Comparison of ENCODE assay signal across 15 cellular contexts in the genomic region with DNA sequence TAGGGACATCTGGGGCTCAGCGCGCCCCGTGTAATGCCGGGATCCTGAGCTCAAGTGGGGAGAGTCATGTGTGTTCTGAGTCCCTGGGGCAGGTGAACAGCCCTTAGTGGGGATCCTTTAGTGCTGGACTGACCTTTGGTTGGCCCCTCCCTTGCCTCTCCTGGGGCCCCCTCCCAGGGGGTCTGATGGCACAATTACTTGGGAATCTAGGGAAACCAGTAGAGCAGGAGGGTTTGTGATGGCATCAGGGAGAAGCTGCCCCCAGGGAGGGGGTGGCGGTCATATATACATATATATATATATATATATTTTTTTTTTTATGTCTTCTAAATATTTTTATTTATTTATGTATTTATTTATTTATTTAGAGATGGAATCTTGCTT. TPM values are rescaled to one million over a fixed set of nuclear protein-coding genes. Genes with fewer than 3 reads are reported as not detected.
DNase-seq lines count a peak whose midpoint lies in the region; ATAC-seq, FAIRE-seq and TF ChIP-seq lines count a peak whose summit lies in the region.
"Had no signal": no experiment of that assay in that cellular context is flagged by ENCODE, and none has a peak within 500 bp of the region (broad histone marks: within the 10 kb centered on the region; RNA-seq: fewer than 3 reads in every experiment).

A gene with protein sequence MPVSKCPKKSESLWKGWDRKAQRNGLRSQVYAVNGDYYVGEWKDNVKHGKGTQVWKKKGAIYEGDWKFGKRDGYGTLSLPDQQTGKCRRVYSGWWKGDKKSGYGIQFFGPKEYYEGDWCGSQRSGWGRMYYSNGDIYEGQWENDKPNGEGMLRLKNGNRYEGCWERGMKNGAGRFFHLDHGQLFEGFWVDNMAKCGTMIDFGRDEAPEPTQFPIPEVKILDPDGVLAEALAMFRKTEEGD (minus strand): TSS at position 130 of the 384 bp plus-strand sequence. CDS start 171 bp downstream, outside the sequence.

- H3K36me3 ChIP-seq in BLaER1 treated with 17β-estradiol and CSF1 and Interleukin-3, amounts not matched to agents 10 nM and 100 nM, result peaks cover 0 to 15% (median 5%) of the 10 kb centered on the region in 11 experiments; a peak in 8 of 22 replicates
- H3K36me3 ChIP-seq in Caco-2 (ENCODE audit: control insufficient read depth, insufficient read depth, low read length), result no peaks in the 10 kb centered on the region
- H3K36me3 ChIP-seq: gastroesophageal sphincter, lower lobe of right lung had no signal

- H3K27me3 ChIP-seq in BLaER1 treated with 17β-estradiol and CSF1 and Interleukin-3, amounts not matched to agents 10 nM and 100 nM, result no peaks in the 10 kb centered on the region
- H3K27me3 ChIP-seq in Caco-2 (replicated peaks; ENCODE audit: control insufficient read depth, insufficient read depth, low read length), result no peaks in the 10 kb centered on the region
- H3K27me3 ChIP-seq: gastroesophageal sphincter had no signal

- TF ChIP-seq CTCF in Caco-2 (IDR thresholded peaks at IDR 0.05; ENCODE audit: insufficient read depth in 1 of 2, low read depth in 1 of 2, low read length in 1 of 2, severe bottlenecking in 1 of 2, unreplicated experiment in 1 of 2), result no peak

- no peaks in the 10 kb centered on the region for H3K9me3 ChIP-seq in BLaER1 treated with 17β-estradiol and CSF1 and Interleukin-3, amounts not matched to agents 10 nM and 100 nM (replicated peaks in 1 of 11)
- H3K9me3 ChIP-seq in Caco-2, result no peaks in the 10 kb centered on the region
- H3K9me3 ChIP-seq: gastroesophageal sphincter, lower lobe of right lung had no signal

- CTCF ChIA-PET in Caco-2 (lab: Charles Lee), result interaction anchor here (1.1 to 2.4 kb wide), 10 partner anchors 17 to 223 kb away, joined by 3 to 93 read pairs (median 4); a partner anchor contains a TSS
- CTCF ChIA-PET in activated CD4-positive, alpha-beta memory T cell treated with anti-CD3 and anti-CD28 coated beads for 36 hours (lab: Charles Lee), result interaction anchor here (1.0 to 5.9 kb wide), 14 partner anchors 10 to 318 kb away, joined by 3 to 109 read pairs (median 8); a partner anchor contains a TSS

- peak; percentile 85 to 86 for DNase-seq in Caco-2
- no peak for DNase-seq in activated CD4-positive, alpha-beta memory T cell treated with anti-CD3 and anti-CD28 coated beads for 36 hours
- DNase-seq in memory B cell (ENCODE audit: low spot score in 2 of 2), result no peak
- DNase-seq in hippocampal formation (lab: John Stamatoyannopoulos, UW), result no peak
- DNase-seq in HTR-8/SVneo (ENCODE audit: insufficient read length, low spot score), result no peak
- DNase-seq: AML-193, lower lobe of right lung, NCI-H187, NCI-H524, nephron progenitor cell had no signal

- POLR2A ChIA-PET in Caco-2 (lab: Charles Lee), result interaction anchor here (0.5 to 2.2 kb wide), 4 partner anchors 42 to 194 kb away, joined by 3 to 11 read pairs (median 6); no protein-coding TSS in a partner anchor
- POLR2A ChIA-PET in activated CD4-positive, alpha-beta memory T cell treated with anti-CD3 and anti-CD28 coated beads for 36 hours (lab: Charles Lee), result interaction anchor here (0.9 kb wide), 1 partner anchor 41 kb away, joined by 3 read pairs; no protein-coding TSS in a partner anchor

- H4K20me1 ChIP-seq in BLaER1 treated with 17β-estradiol and CSF1 and Interleukin-3, amounts not matched to agents 10 nM and 100 nM, result 0 out of 22 replicates have a peak, but pooled peaks cover 0 to 7% (median 0%) of the 10 kb centered on the region in 11 experiments

- peak within 1 kb of the TSS; percentile 91 for H3K27ac Mint-ChIP-seq in Caco-2 (ENCODE audit: unreplicated experiment)
- peak within 1 kb of the TSS; percentile 62 for H3K27ac Mint-ChIP-seq in activated CD4-positive, alpha-beta memory T cell treated with anti-CD3 and anti-CD28 coated beads for 36 hours
- H3K27ac Mint-ChIP-seq in memory B cell, result peak within 1 kb of the TSS; percentile 28
- H3K27ac Mint-ChIP-seq: nephron progenitor cell had no signal

- H3K9ac ChIP-seq in BLaER1 treated with 17β-estradiol and CSF1 and Interleukin-3, amounts not matched to agents 10 nM and 100 nM, result peak within 1 kb of the TSS in 6 of 11 experiments; percentile 1 to 32 (median 22); a peak in 5 of 22 replicates

- peak within 1 kb of the TSS; percentile 86 for H3K4me3 Mint-ChIP-seq in Caco-2 (ENCODE audit: unreplicated experiment)
- H3K4me3 Mint-ChIP-seq in activated CD4-positive, alpha-beta memory T cell treated with anti-CD3 and anti-CD28 coated beads for 36 hours, result no peak within 1 kb of the TSS
- H3K4me3 Mint-ChIP-seq in memory B cell, result no peak within 1 kb of the TSS
- H3K4me3 Mint-ChIP-seq: nephron progenitor cell had no signal

- H3K9me3 Mint-ChIP-seq in Caco-2 (ENCODE audit: unreplicated experiment) (no peaks in the 10 kb centered on the region), memory B cell (no peaks in the 10 kb centered on the region)
- H3K9me3 Mint-ChIP-seq in activated CD4-positive, alpha-beta memory T cell treated with anti-CD3 and anti-CD28 coated beads for 36 hours, result no peaks in the 10 kb centered on the region
- H3K9me3 Mint-ChIP-seq: nephron progenitor cell had no signal

- no TSS peak for BruUV-seq in Caco-2 (replicated peaks; lab: Mats Ljungman, UMichigan)

- intact Hi-C loops in Caco-2 (cut with micrococcal nuclease; ENCODE audit: unreplicated experiment), result loop anchor here (1.0 to 2.0 kb wide), 2 partner anchors 13 to 43 kb away; a partner anchor contains a TSS
- intact Hi-C loops in activated CD4-positive, alpha-beta memory T cell treated with anti-CD3 and anti-CD28 coated beads for 36 hours (cut with micrococcal nuclease), result no loop called here

- no peak within 1 kb of the TSS for H3K4me3 ChIP-seq in BLaER1 treated with 17β-estradiol and CSF1 and Interleukin-3, amounts not matched to agents 10 nM and 100 nM
- H3K4me3 ChIP-seq in Caco-2 (ENCODE audit: low read depth, low read length), result peak within 1 kb of the TSS; percentile 33
- H3K4me3 ChIP-seq: gastroesophageal sphincter, lower lobe of right lung had no signal

- H3K27me3 Mint-ChIP-seq in Caco-2 (ENCODE audit: insufficient read depth, unreplicated experiment) (no peaks in the 10 kb centered on the region), memory B cell (no peaks in the 10 kb centered on the region)
- H3K27me3 Mint-ChIP-seq in activated CD4-positive, alpha-beta memory T cell treated with anti-CD3 and anti-CD28 coated beads for 36 hours, result no peaks in the 10 kb centered on the region

- peaks cover 17% of the 10 kb centered on the region for H3K4me1 Mint-ChIP-seq in Caco-2 (ENCODE audit: low read depth, unreplicated experiment)
- H3K4me1 Mint-ChIP-seq in activated CD4-positive, alpha-beta memory T cell treated with anti-CD3 and anti-CD28 coated beads for 36 hours (ENCODE audit: low read depth), result peaks cover 48% of the 10 kb centered on the region
- H3K4me1 Mint-ChIP-seq in memory B cell, result peaks cover 30% of the 10 kb centered on the region

- peak within 1 kb of the TSS in 4 of 11 experiments; percentile 12 to 39 (median 32); a peak in 2 of 22 replicates for H3K27ac ChIP-seq in BLaER1 treated with 17β-estradiol and CSF1 and Interleukin-3, amounts not matched to agents 10 nM and 100 nM
- H3K27ac ChIP-seq: gastroesophageal sphincter, lower lobe of right lung had no signal

- FAIRE-seq in HTR-8/SVneo (lab: Jason Lieb, UNC), result no peak

- 0 out of 22 replicates have a peak within 1 kb of the TSS, but pooled peaks of 1 of the 11 experiments have one; percentile 13 for H3K4me2 ChIP-seq in BLaER1 treated with 17β-estradiol and CSF1 and Interleukin-3, amounts not matched to agents 10 nM and 100 nM

- peaks cover 43 to 64% (median 52%) of the 10 kb centered on the region in 10 experiments for H3K4me1 ChIP-seq in BLaER1 treated with 17β-estradiol and CSF1 and Interleukin-3, amounts not matched to agents 10 nM and 100 nM
- H3K4me1 ChIP-seq in Caco-2, result peaks cover 23% of the 10 kb centered on the region

- H3K36me3 Mint-ChIP-seq in Caco-2 (ENCODE audit: insufficient read depth, unreplicated experiment) (peaks cover 26% of the 10 kb centered on the region), memory B cell (peaks cover 6% of the 10 kb centered on the region)
- H3K36me3 Mint-ChIP-seq in activated CD4-positive, alpha-beta memory T cell treated with anti-CD3 and anti-CD28 coated beads for 36 hours, result peaks cover 2% of the 10 kb centered on the region

- ATAC-seq in memory B cell (ENCODE audit: low read depth) (no peak), HG03135 (IDR thresholded peaks at IDR 0.05; ENCODE audit: unreplicated experiment) (no peak), HG03342 (IDR thresholded peaks at IDR 0.05; ENCODE audit: unreplicated experiment) (no peak)
- ATAC-seq: gastroesophageal sphincter, lower lobe of right lung had no signal

RNA-seq across cellular contexts. Expression of the gene that starts here (rescaled TPM):
- 21.8 and 36.5 TPM in 2 replicates for total RNA-seq in Caco-2 (2022)
- 1 to 10 TPM; 2.7 to 3.7 TPM for total RNA-seq in activated CD4-positive, alpha-beta memory T cell treated with anti-CD3 and anti-CD28 coated beads for 36 hours
- total RNA-seq: SK-MEL-5 had no signal

Comparison
In these comparisons a context has a peak if more than half of its experiments do, and no peak if none do; other contexts are left out.
1. DNase-seq: peak in Caco-2 (2 of 2); none in activated CD4-positive, alpha-beta memory T cell treated with anti-CD3 and anti-CD28 coated beads for 36 hours (single experiment), memory B cell (0 of 2), hippocampal formation (0 of 2) and HTR-8/SVneo (single experiment).
2. H3K27ac Mint-ChIP-seq: peak in every context shown above with its lines; median percentile 91 in Caco-2; 62 in activated CD4-positive, alpha-beta memory T cell treated with anti-CD3 and anti-CD28 coated beads for 36 hours; 28 in memory B cell.